9 cellular contexts compared by ENCODE assay signal in genomic region chr3:4772171-4772804, GRCh38.
DNase-seq lines count a peak whose midpoint lies in the region; ATAC-seq and TF ChIP-seq lines count a peak whose summit lies in the region.
"Had no signal": no experiment of that assay in that cellular context is flagged by ENCODE, and none has a peak within 500 bp of the region (broad histone marks: within the 10 kb centered on the region; RNA-seq: fewer than 3 reads in every experiment).

No MANE protein-coding gene starts in this region.

- peak overlapping the region; percentile 76 for H3K27ac Mint-ChIP-seq in activated T-helper 1 cell treated with anti-CD3 and anti-CD28 coated beads, Interleukin-12 subunit alpha, Interleukin-12 subunit beta, Interleukin-2, Interleukin-4 antibody, amounts not matched to agents 30 ng/mL and 10 ng/mL and 1 ng/mL, durations not matched to agents 14 hours and 24 hours and 36 hours

- H3K27ac ChIP-seq in rectal smooth muscle tissue (ENCODE audit: low read depth, low read length): peak overlapping the region; percentile 83

- peaks cover 8% of the 10 kb centered on the region for H3K9me3 Mint-ChIP-seq in activated T-helper 1 cell treated with anti-CD3 and anti-CD28 coated beads, Interleukin-12 subunit alpha, Interleukin-12 subunit beta, Interleukin-2, Interleukin-4 antibody, amounts not matched to agents 30 ng/mL and 10 ng/mL and 1 ng/mL, durations not matched to agents 14 hours and 24 hours and 36 hours
- H3K9me3 Mint-ChIP-seq: central memory CD8-positive, alpha-beta T cell had no signal

- no peak overlapping the region for H3K9ac ChIP-seq in rectal smooth muscle tissue (ENCODE audit: low read length)

- peaks cover 76% of the 10 kb centered on the region for H3K4me1 Mint-ChIP-seq in activated T-helper 1 cell treated with anti-CD3 and anti-CD28 coated beads, Interleukin-12 subunit alpha, Interleukin-12 subunit beta, Interleukin-2, Interleukin-4 antibody, amounts not matched to agents 30 ng/mL and 10 ng/mL and 1 ng/mL, durations not matched to agents 14 hours and 24 hours and 36 hours (ENCODE audit: low read depth)
- H3K4me1 Mint-ChIP-seq: central memory CD8-positive, alpha-beta T cell had no signal

- DNase-seq in BJ (ENCODE audit: low read depth) (peak; percentile 44), cardiac septum (ENCODE audit: low spot score) (peak; percentile 82), CD1c-positive myeloid dendritic cell (ENCODE audit: extremely low spot score) (no peak)
- DNase-seq in activated T-helper 1 cell treated with anti-CD3 and anti-CD28 coated beads, Interleukin-12 subunit alpha, Interleukin-12 subunit beta, Interleukin-2, Interleukin-4 antibody, amounts not matched to agents 30 ng/mL and 10 ng/mL and 1 ng/mL, durations not matched to agents 14 hours and 24 hours and 36 hours (ENCODE audit: low spot score): no peak
- DNase-seq in activated CD4-positive, alpha-beta T cell treated with anti-CD3 and anti-CD28 coated beads for 4 hours: no peak

- ATAC-seq in GM19324 (IDR thresholded peaks at IDR 0.05; ENCODE audit: low FRiP score, unreplicated experiment): no peak
- ATAC-seq in GM19035 (IDR thresholded peaks at IDR 0.05; ENCODE audit: unreplicated experiment): no peak

- CTCF ChIA-PET in BJ (lab: Yijun Ruan, JAX): interaction anchor here (1.0 to 1.1 kb wide), 2 partner anchors 9 to 209 kb away, joined by 3 read pairs; no protein-coding TSS in a partner anchor

- H3K36me3 Mint-ChIP-seq in activated T-helper 1 cell treated with anti-CD3 and anti-CD28 coated beads, Interleukin-12 subunit alpha, Interleukin-12 subunit beta, Interleukin-2, Interleukin-4 antibody, amounts not matched to agents 30 ng/mL and 10 ng/mL and 1 ng/mL, durations not matched to agents 14 hours and 24 hours and 36 hours (ENCODE audit: low read depth): peaks cover 71% of the 10 kb centered on the region

- H3K4me3 Mint-ChIP-seq in activated T-helper 1 cell treated with anti-CD3 and anti-CD28 coated beads, Interleukin-12 subunit alpha, Interleukin-12 subunit beta, Interleukin-2, Interleukin-4 antibody, amounts not matched to agents 30 ng/mL and 10 ng/mL and 1 ng/mL, durations not matched to agents 14 hours and 24 hours and 36 hours: peak overlapping the region; percentile 30
- H3K4me3 Mint-ChIP-seq: central memory CD8-positive, alpha-beta T cell had no signal

- intact Hi-C loops in activated T-helper 1 cell treated with anti-CD3 and anti-CD28 coated beads, Interleukin-12 subunit alpha, Interleukin-12 subunit beta, Interleukin-2, Interleukin-4 antibody, amounts not matched to agents 30 ng/mL and 10 ng/mL and 1 ng/mL, durations not matched to agents 14 hours and 24 hours and 36 hours (cut with micrococcal nuclease): no loop called here
- intact Hi-C loops in cardiac septum (cut with DNase I): loop anchor here (1.0 to 2.0 kb wide), 2 partner anchors 53 to 207 kb away; partner anchors contain the start of gene BHLHE40

- H3K36me3 ChIP-seq in BJ (ENCODE audit: control insufficient read depth, insufficient read depth, low read length): no peaks in the 10 kb centered on the region
- H3K36me3 ChIP-seq in rectal smooth muscle tissue (ENCODE audit: control insufficient read depth, insufficient read depth, low read length): no peaks in the 10 kb centered on the region

- H3K27me3 ChIP-seq in BJ (ENCODE audit: control insufficient read depth, insufficient read depth, low read length) (no peaks in the 10 kb centered on the region), rectal smooth muscle tissue (ENCODE audit: control insufficient read depth, insufficient read depth, low read length) (no peaks in the 10 kb centered on the region)

- POLR2A ChIA-PET in BJ (lab: Charles Lee): no interaction called here

- H3K27me3 Mint-ChIP-seq in activated T-helper 1 cell treated with anti-CD3 and anti-CD28 coated beads, Interleukin-12 subunit alpha, Interleukin-12 subunit beta, Interleukin-2, Interleukin-4 antibody, amounts not matched to agents 30 ng/mL and 10 ng/mL and 1 ng/mL, durations not matched to agents 14 hours and 24 hours and 36 hours (ENCODE audit: insufficient read depth): no peaks in the 10 kb centered on the region
- H3K27me3 Mint-ChIP-seq: central memory CD8-positive, alpha-beta T cell had no signal

- TF ChIP-seq CTCF in BJ (IDR thresholded peaks at IDR 0.05; ENCODE audit: insufficient read depth, low read depth, low read length): no peak

- H3K4me1 ChIP-seq in rectal smooth muscle tissue (ENCODE audit: control insufficient read depth, insufficient read depth, low read length): peaks cover 29% of the 10 kb centered on the region

- H3K4me3 ChIP-seq in BJ (ENCODE audit: low read depth, low read length) (no peak overlapping the region), rectal smooth muscle tissue (ENCODE audit: low read length) (no peak overlapping the region)

Comparison
In these comparisons a context has a peak if more than half of its experiments do, and no peak if none do; other contexts are left out.
1. DNase-seq: peak in BJ (single experiment) and cardiac septum (single experiment); none in activated T-helper 1 cell treated with anti-CD3 and anti-CD28 coated beads, Interleukin-12 subunit alpha, Interleukin-12 subunit beta, Interleukin-2, Interleukin-4 antibody, amounts not matched to agents 30 ng/mL and 10 ng/mL and 1 ng/mL, durations not matched to agents 14 hours and 24 hours and 36 hours (single experiment), CD1c-positive myeloid dendritic cell (single experiment) and activated CD4-positive, alpha-beta T cell treated with anti-CD3 and anti-CD28 coated beads for 4 hours (0 of 2).